In genomic region chr2:105761931-105762515, GRCh38 we compare ENCODE assay signal across 13 cellular contexts. TPM values are rescaled to one million over a fixed set of nuclear protein-coding genes. Genes with fewer than 3 reads are reported as not detected.
DNase-seq lines count a peak whose midpoint lies in the region; ATAC-seq and TF ChIP-seq lines count a peak whose summit lies in the region.
"Had no signal": no experiment of that assay in that cellular context is flagged by ENCODE, and none has a peak within 500 bp of the region (broad histone marks: within the 10 kb centered on the region; RNA-seq: fewer than 3 reads in every experiment).

No MANE protein-coding gene starts in this region.

- no peaks in the 10 kb centered on the region for H3K9me3 ChIP-seq in body of pancreas
- H3K9me3 ChIP-seq: colonic mucosa, ovary had no signal

- peaks cover 94% of the 10 kb centered on the region for H3K4me1 Mint-ChIP-seq in activated naive CD4-positive, alpha-beta T cell treated with anti-CD3 and anti-CD28 coated beads, Interleukin-2, amount 50 U/mL, for 24 hours

- peak overlapping the region; percentile 96 for H3K27ac Mint-ChIP-seq in activated naive CD4-positive, alpha-beta T cell treated with anti-CD3 and anti-CD28 coated beads, Interleukin-2, amount 50 U/mL, for 24 hours

- no peaks in the 10 kb centered on the region for H3K9me3 Mint-ChIP-seq in activated naive CD4-positive, alpha-beta T cell treated with anti-CD3 and anti-CD28 coated beads, Interleukin-2, amount 50 U/mL, for 24 hours

- ATAC-seq in body of pancreas (no peak), HG02798 (IDR thresholded peaks at IDR 0.05; ENCODE audit: poor library complexity, unreplicated experiment) (no peak)

- no peak for TF ChIP-seq POLR2A in body of pancreas (IDR thresholded peaks at IDR 0.05)

- no peak for TF ChIP-seq CTCF in body of pancreas (IDR thresholded peaks at IDR 0.05)

- no peak for DNase-seq in activated naive CD4-positive, alpha-beta T cell (lab: John Stamatoyannopoulos, UW)
- no peak for DNase-seq in body of pancreas
- DNase-seq in kidney glomerular epithelial cell (lab: John Stamatoyannopoulos, UW): peak; percentile 26
- peak; percentile 12 for DNase-seq in superior temporal gyrus (ENCODE audit: extremely low spot score)
- no peak for DNase-seq in activated CD4-positive, CD25-positive, alpha-beta regulatory T cell (lab: John Stamatoyannopoulos, UW)
- no peak for DNase-seq in AG08396 (ENCODE audit: low spot score)
- DNase-seq: colonic mucosa, hypothalamus, NCI-H2171 treated with DMSO at 0.1 percent for 48 hours, ovary, RPMI8226 had no signal

- H3K36me3 ChIP-seq in body of pancreas (replicated peaks in 1 of 2; ENCODE audit: insufficient read depth in 1 of 2, low read depth in 2 of 2): no peaks in the 10 kb centered on the region
- H3K36me3 ChIP-seq: colonic mucosa, ovary had no signal

- peaks cover 18% of the 10 kb centered on the region for H3K36me3 Mint-ChIP-seq in activated naive CD4-positive, alpha-beta T cell treated with anti-CD3 and anti-CD28 coated beads, Interleukin-2, amount 50 U/mL, for 24 hours

- H3K4me3 ChIP-seq in body of pancreas: no peak overlapping the region
- H3K4me3 ChIP-seq: colonic mucosa, ovary had no signal

- peak overlapping the region in 3 of 4 donors; percentile 1 to 43 (median 5) for H3K27ac ChIP-seq in body of pancreas
- H3K27ac ChIP-seq: colonic mucosa, ovary had no signal

- intact Hi-C loops in body of pancreas (cut with DNase I): no loop called here

- 74 to 76% methylated on average over 11 of the region's 11 CpGs for WGBS in body of pancreas, 2 donors

- peak overlapping the region; percentile 30 for H3K4me3 Mint-ChIP-seq in activated naive CD4-positive, alpha-beta T cell treated with anti-CD3 and anti-CD28 coated beads, Interleukin-2, amount 50 U/mL, for 24 hours

- no peaks in the 10 kb centered on the region for H3K27me3 Mint-ChIP-seq in activated naive CD4-positive, alpha-beta T cell treated with anti-CD3 and anti-CD28 coated beads, Interleukin-2, amount 50 U/mL, for 24 hours

- peaks cover 48% of the 10 kb centered on the region for H3K4me1 ChIP-seq in body of pancreas
- H3K4me1 ChIP-seq: colonic mucosa had no signal

- H3K27me3 ChIP-seq in body of pancreas: no peaks in the 10 kb centered on the region
- H3K27me3 ChIP-seq: colonic mucosa, ovary had no signal

RNA-seq across cellular contexts. Expression of gene NCK2, which starts 17.3 kb away (rescaled TPM):
- 10 to 100 TPM; 36.6 to 42.8 TPM for total RNA-seq in body of pancreas

Comparison
In these comparisons a context has a peak if more than half of its experiments do, and no peak if none do; other contexts are left out.
1. DNase-seq: peak in kidney glomerular epithelial cell (single experiment) and superior temporal gyrus (single experiment); none in activated naive CD4-positive, alpha-beta T cell (0 of 4), body of pancreas (0 of 4), activated CD4-positive, CD25-positive, alpha-beta regulatory T cell (0 of 4) and AG08396 (single experiment).